In genomic region chrX:47179221-47179927, GRCh38 we compare ENCODE assay signal across 14 cellular contexts. TPM values are rescaled to one million over a fixed set of nuclear protein-coding genes. Genes with fewer than 3 reads are reported as not detected.
DNase-seq lines count a peak whose midpoint lies in the region; ATAC-seq and TF ChIP-seq lines count a peak whose summit lies in the region.
"Had no signal": no experiment of that assay in that cellular context is flagged by ENCODE, and none has a peak within 500 bp of the region (broad histone marks: within the 10 kb centered on the region; RNA-seq: fewer than 3 reads in every experiment).

No MANE protein-coding gene starts in this region.

- in situ Hi-C loops in HAP-1 (cut with MboI; ENCODE audit: low sequenced_read_pairs) = loop anchor here (25.0 kb wide), 1 partner anchor 858 kb away; no protein-coding TSS in a partner anchor

- no peaks in the 10 kb centered on the region for H3K9me3 ChIP-seq in left ventricle myocardium inferior (replicated peaks)
- H3K9me3 ChIP-seq in HAP-1 = no peaks in the 10 kb centered on the region
- H3K9me3 ChIP-seq: left lung, SJSA1 had no signal

- H3K27me3 Mint-ChIP-seq in Calu3 (ENCODE audit: unreplicated experiment) = no peaks in the 10 kb centered on the region
- H3K27me3 Mint-ChIP-seq: CD4-positive, CD25-positive, alpha-beta regulatory T cell had no signal

- no peak overlapping the region for H3K27ac ChIP-seq in caudate nucleus (ENCODE audit: low read depth, low read length)
- peak overlapping the region; percentile 67 for H3K27ac ChIP-seq in left ventricle myocardium inferior (replicated peaks)
- H3K27ac ChIP-seq: left lung, SJSA1 had no signal

- no peaks in the 10 kb centered on the region for H3K27me3 ChIP-seq in left ventricle myocardium inferior (ENCODE audit: low read depth)
- no peaks in the 10 kb centered on the region for H3K27me3 ChIP-seq in HAP-1 (ENCODE audit: low read depth)
- H3K27me3 ChIP-seq: SJSA1 had no signal

- H3K4me1 ChIP-seq in left ventricle myocardium inferior (no peaks in the 10 kb centered on the region), HAP-1 (no peaks in the 10 kb centered on the region; the same call in 1 of the 2 replicates)
- H3K4me1 ChIP-seq: left lung, SJSA1 had no signal

- peaks cover 46% of the 10 kb centered on the region for H3K36me3 Mint-ChIP-seq in Calu3 (ENCODE audit: insufficient read depth, unreplicated experiment)

- BruUV-seq in Calu3 (replicated peaks; lab: Mats Ljungman, UMichigan) = no TSS peak

- H3K36me3 ChIP-seq in left ventricle myocardium inferior = peaks cover 44% of the 10 kb centered on the region
- H3K36me3 ChIP-seq in HAP-1 (replicated peaks) = peaks cover 89% of the 10 kb centered on the region

- no peaks in the 10 kb centered on the region for H3K9me3 Mint-ChIP-seq in Calu3 (ENCODE audit: low read depth, unreplicated experiment)

- H3K4me3 ChIP-seq in left ventricle myocardium inferior (no peak overlapping the region), HAP-1 (no peak overlapping the region)
- H3K4me3 ChIP-seq: left lung, SJSA1, skin epidermis had no signal

- intact Hi-C loops in left ventricle myocardium inferior (cut with micrococcal nuclease) = no loop called here
- intact Hi-C loops in sciatic nerve (cut with DNase I) = no loop called here
- intact Hi-C loops in Calu3 (cut with micrococcal nuclease; ENCODE audit: unreplicated experiment) = no loop called here

- H3K27ac Mint-ChIP-seq in Calu3 (ENCODE audit: unreplicated experiment) = no peak overlapping the region
- H3K27ac Mint-ChIP-seq: CD4-positive, CD25-positive, alpha-beta regulatory T cell had no signal

- ATAC-seq in sciatic nerve = peak; percentile 42
- ATAC-seq in GM19395 (IDR thresholded peaks at IDR 0.05; ENCODE audit: unreplicated experiment) = no peak
- ATAC-seq: left lung had no signal

- H3K4me3 Mint-ChIP-seq in Calu3 (ENCODE audit: low read depth, unreplicated experiment) = no peak overlapping the region
- H3K4me3 Mint-ChIP-seq: CD4-positive, CD25-positive, alpha-beta regulatory T cell had no signal

- TF ChIP-seq CTCF in left ventricle myocardium inferior (IDR thresholded peaks at IDR 0.05; ENCODE audit: borderline replicate concordance) (no peak), Calu3 (IDR thresholded peaks at IDR 0.05; ENCODE audit: unreplicated experiment) (no peak)

- CTCF ChIA-PET in Calu3 (lab: Charles Lee) = no interaction called here

- H3K4me1 Mint-ChIP-seq in Calu3 (ENCODE audit: low read depth, unreplicated experiment) = no peaks in the 10 kb centered on the region
- H3K4me1 Mint-ChIP-seq: CD4-positive, CD25-positive, alpha-beta regulatory T cell had no signal

- DNase-seq in GM04503 (ENCODE audit: low read depth) = peak; percentile 59
- DNase-seq in caudate nucleus (lab: John Stamatoyannopoulos, UW) = peak in 40 of 61 donors; percentile 0 to 64 (median 24)
- DNase-seq in left ventricle myocardium inferior = peak; percentile 54
- no peak for DNase-seq in sciatic nerve (ENCODE audit: low spot score)
- no peak for DNase-seq in Calu3
- DNase-seq in HAP-1 (ENCODE audit: low spot score in 2 of 2) = no peak
- DNase-seq in NCI-H1105 (lab: John Stamatoyannopoulos, UW) = no peak
- DNase-seq: activated CD4-positive, alpha-beta T cell treated with anti-CD3 and anti-CD28 coated beads for 4 hours; CD4-positive, CD25-positive, alpha-beta regulatory T cell; NCI-H226 had no signal

RNA-seq across cellular contexts. Expression of gene UBA1, which starts 14.3 kb away (rescaled TPM):
- 99.8 TPM for total RNA-seq in left ventricle myocardium inferior
- total RNA-seq in sciatic nerve = 165 TPM
- 234 and 240 TPM in 2 replicates for total RNA-seq in Calu3 (2022)

RNA-seq across cellular contexts. Expression of gene RBM10, which starts 34.4 kb away (rescaled TPM):
- total RNA-seq in left ventricle myocardium inferior (27.8 TPM), sciatic nerve (27.4 TPM), Calu3 (2022) (47.2 and 49.4 TPM in 2 replicates)

RNA-seq across cellular contexts. Expression of gene NDUFB11, which starts 34.9 kb away (rescaled TPM):
- total RNA-seq in left ventricle myocardium inferior (171 TPM), sciatic nerve (29.5 TPM), Calu3 (2022) (102 TPM in 2 replicates)

RNA-seq across cellular contexts. Expression of gene CDK16, which starts 39.1 kb away (rescaled TPM):
- total RNA-seq in left ventricle myocardium inferior (120 TPM), sciatic nerve (55.9 TPM), Calu3 (2022) (148 and 154 TPM in 2 replicates)

RNA-seq across cellular contexts. Expression of gene USP11, which starts 53.4 kb away (rescaled TPM):
- total RNA-seq in left ventricle myocardium inferior = 42.2 TPM
- 81.0 TPM for total RNA-seq in sciatic nerve
- 72.0 and 84.2 TPM in 2 replicates for total RNA-seq in Calu3 (2022)

Comparison
In these comparisons a context has a peak if more than half of its experiments do, and no peak if none do; other contexts are left out.
1. DNase-seq: peak in GM04503 (single experiment), caudate nucleus (40 of 61) and left ventricle myocardium inferior (single experiment); none in sciatic nerve (single experiment), Calu3 (single experiment), HAP-1 (0 of 2) and NCI-H1105 (single experiment).